16 cellular contexts compared by ENCODE assay signal in genomic region chr7:149161241-149161848, GRCh38. TPM values are rescaled to one million over a fixed set of nuclear protein-coding genes. Genes with fewer than 3 reads are reported as not detected.
DNase-seq lines count a peak whose midpoint lies in the region; ATAC-seq and TF ChIP-seq lines count a peak whose summit lies in the region.
"Had no signal": no experiment of that assay in that cellular context is flagged by ENCODE, and none has a peak within 500 bp of the region (broad histone marks: within the 10 kb centered on the region; RNA-seq: fewer than 3 reads in every experiment).

No MANE protein-coding gene starts in this region.

- peak; percentile 37 for DNase-seq in stimulated activated CD4-positive, alpha-beta T cell treated with anti-CD3 and anti-CD28 coated beads, Interleukin-1b, Interleukin-23, amount 100 ng/mL, for 48 hours
- no peak for DNase-seq in stimulated activated CD4-positive, alpha-beta T cell treated with anti-CD3 and anti-CD28 coated beads, Interleukin-2, amount 100 ng/mL, for 24 hours
- DNase-seq in SK-N-SH (no peak), fibroblast of pulmonary artery (ENCODE audit: low read depth) (peak; percentile 14), type B pancreatic cell (ENCODE audit: extremely low spot score, unreplicated experiment) (no peak), Right ventricle myocardium inferior (ENCODE audit: missing footprints) (no peak), left colon (no peak)
- no peak for DNase-seq in effector memory CD4-positive, alpha-beta T cell
- DNase-seq: activated CD4-positive, CD25-positive, alpha-beta regulatory T cell; amygdala; C1 segment of cervical spinal cord; GOT3; KG1; NCI-H2171 treated with DMSO at 0.1 percent for 48 hours; OCI-M1 had no signal

- 46% methylated on average over 5 of the region's 5 CpGs for WGBS in SK-N-SH (ENCODE audit: low lambda C conversion rate)

- peaks cover 18 to 53% of the 10 kb centered on the region in 2 experiments for H3K36me3 ChIP-seq in SK-N-SH (replicated peaks in 1 of 2; ENCODE audit: control insufficient read depth in 1 of 2, insufficient read depth in 2 of 2, low read length in 1 of 2)
- peaks cover 10% of the 10 kb centered on the region for H3K36me3 ChIP-seq in effector memory CD4-positive, alpha-beta T cell (ENCODE audit: control insufficient read depth, insufficient read depth, low read length)

- H3K36me3 Mint-ChIP-seq in type B pancreatic cell, result peaks cover 25% of the 10 kb centered on the region

- no peak for TF ChIP-seq EP300 in SK-N-SH (IDR thresholded peaks at IDR 0.05; ENCODE audit: borderline replicate concordance in 1 of 2, low read depth in 1 of 2, low read length in 1 of 2)

- POLR2A ChIA-PET in SK-N-SH (lab: Yijun Ruan, JAX), result no interaction called here

- H3K4me1 ChIP-seq in SK-N-SH (ENCODE audit: control insufficient read depth in 1 of 2, insufficient read depth in 2 of 2, low read depth in 1 of 2, low read length in 1 of 2), result 0 out of 4 replicates have a peak, but pooled peaks cover 0 to 6% of the 10 kb centered on the region in 2 experiments
- no peaks in the 10 kb centered on the region for H3K4me1 ChIP-seq in effector memory CD4-positive, alpha-beta T cell (ENCODE audit: control insufficient read depth, insufficient read depth, low read length, poor library complexity, severe bottlenecking)

- H4K20me1 ChIP-seq in SK-N-SH (ENCODE audit: insufficient read depth), result no peaks in the 10 kb centered on the region

- no peaks in the 10 kb centered on the region for H3K9me3 ChIP-seq in SK-N-SH
- H3K9me3 ChIP-seq in effector memory CD4-positive, alpha-beta T cell (ENCODE audit: control insufficient read depth, low read length), result no peaks in the 10 kb centered on the region

- intact Hi-C loops in Right ventricle myocardium inferior (cut with DNase I) (no loop called here), left colon (cut with DNase I, micrococcal nuclease) (no loop called here)

- peaks cover 67% of the 10 kb centered on the region for H3K79me2 ChIP-seq in SK-N-SH (ENCODE audit: insufficient read depth)

- H3K27ac Mint-ChIP-seq in type B pancreatic cell, result peak overlapping the region; percentile 53

- no peaks in the 10 kb centered on the region for H3K9me2 ChIP-seq in SK-N-SH

- no peak overlapping the region for H3K4me2 ChIP-seq in SK-N-SH

- no peaks in the 10 kb centered on the region for H3K9me3 Mint-ChIP-seq in type B pancreatic cell

- no peak overlapping the region for H2AFZ ChIP-seq in SK-N-SH (ENCODE audit: low read depth)

- TF ChIP-seq CTCF in SK-N-SH (IDR thresholded peaks at IDR 0.05) (no peak), fibroblast of pulmonary artery (IDR thresholded peaks at IDR 0.05; ENCODE audit: low read length, missing control alignments) (no peak), type B pancreatic cell (conservative IDR thresholded peaks at IDR 0.05) (no peak)

- H3K4me3 ChIP-seq in SK-N-SH (ENCODE audit: low read depth in 2 of 2, low read length in 1 of 2) (no peak overlapping the region), fibroblast of pulmonary artery (replicated peaks; ENCODE audit: low read depth, low read length) (no peak overlapping the region)
- no peak overlapping the region for H3K4me3 ChIP-seq in effector memory CD4-positive, alpha-beta T cell (ENCODE audit: insufficient read depth, low read depth, low read length, poor library complexity, severe bottlenecking)
- H3K4me3 ChIP-seq: skin epidermis had no signal

- CTCF ChIA-PET in SK-N-SH (lab: Yijun Ruan, JAX), result interaction anchor here (0.9 to 1.8 kb wide), 3 partner anchors 12 to 35 kb away, joined by 3 to 9 read pairs (median 5); partner anchors contain the start of genes ZNF398 and ZNF425

- ATAC-seq in Right ventricle myocardium inferior (no peak), left colon (no peak)

- H3F3A ChIP-seq in SK-N-SH (replicated peaks; ENCODE audit: insufficient read depth), result peaks cover 6% of the 10 kb centered on the region

- no peak overlapping the region for H3K9ac ChIP-seq in SK-N-SH

- H3K4me1 Mint-ChIP-seq in type B pancreatic cell (ENCODE audit: unreplicated experiment), result no peaks in the 10 kb centered on the region

- H3K27me3 ChIP-seq in SK-N-SH (ENCODE audit: insufficient read depth), result no peaks in the 10 kb centered on the region
- no peaks in the 10 kb centered on the region for H3K27me3 ChIP-seq in effector memory CD4-positive, alpha-beta T cell (replicated peaks; ENCODE audit: control insufficient read depth, insufficient read depth, low read length, poor library complexity, severe bottlenecking)

- H3K27me3 Mint-ChIP-seq in type B pancreatic cell, result no peaks in the 10 kb centered on the region

- no peak overlapping the region for H3K27ac ChIP-seq in SK-N-SH (ENCODE audit: low read depth in 2 of 2, low read length in 1 of 2)
- H3K27ac ChIP-seq in effector memory CD4-positive, alpha-beta T cell (ENCODE audit: insufficient read depth, low read length, poor library complexity, severe bottlenecking), result no peak overlapping the region
- H3K27ac ChIP-seq: skin epidermis had no signal

- H3K4me3 Mint-ChIP-seq in type B pancreatic cell, result no peak overlapping the region

- TF ChIP-seq RAD21 in SK-N-SH (IDR thresholded peaks at IDR 0.05; ENCODE audit: low read length), result no peak

TF ChIP-seq in SK-N-SH, 30 proteins besides CTCF, POLR2A, EP300 and RAD21:
- TF ChIP-seq FOSL2 (IDR thresholded peaks at IDR 0.05; ENCODE audit: borderline replicate concordance, low read depth) (peak; percentile 50), SMC3 (IDR thresholded peaks at IDR 0.05; ENCODE audit: low read depth, low read length) (no peak)

RNA-seq across cellular contexts. Expression of gene ZNF398, which starts 14.1 kb away (rescaled TPM):
- 4.5 and 4.7 TPM in 2 replicates for polyA plus RNA-seq in SK-N-SH (2012; rRNA removed)
- 2.8 and 3.6 TPM in 2 replicates for polyA plus RNA-seq in SK-N-SH (2012; cell fraction: cytosol; rRNA removed)
- 6.3 and 6.6 TPM in 2 replicates for polyA plus RNA-seq in SK-N-SH (2012; cell fraction: nucleus; rRNA removed)
- total RNA-seq in type B pancreatic cell (ENCODE audit: low replicate concordance) (19.5 and 25.2 TPM in 2 replicates), Right ventricle myocardium inferior (7.0 TPM), left colon (10 to 100 TPM in 1 of 2 donors, 1 to 10 TPM in 1; 9.9 to 11.0 TPM)

RNA-seq across cellular contexts. Expression of gene ZNF282, which starts 34.0 kb away (rescaled TPM):
- polyA plus RNA-seq in SK-N-SH (2012; rRNA removed), result 15.0 and 17.9 TPM in 2 replicates
- polyA plus RNA-seq in SK-N-SH (2012; cell fraction: cytosol; rRNA removed), result 7.0 and 10.8 TPM in 2 replicates
- polyA plus RNA-seq in SK-N-SH (2012; cell fraction: nucleus; rRNA removed), result 32.3 and 36.8 TPM in 2 replicates
- 34.3 and 35.4 TPM in 2 replicates for total RNA-seq in type B pancreatic cell (ENCODE audit: low replicate concordance)
- 13.2 TPM for total RNA-seq in Right ventricle myocardium inferior
- total RNA-seq in left colon, result 10 to 100 TPM; 24.2 to 25.0 TPM

RNA-seq across cellular contexts. Expression of gene ZNF425, which starts 35.2 kb away (rescaled TPM):
- polyA plus RNA-seq in SK-N-SH (2012; rRNA removed), result 1.4 and 1.6 TPM in 2 replicates
- polyA plus RNA-seq in SK-N-SH (2012; cell fraction: cytosol; rRNA removed), result 1.4 and 1.5 TPM in 2 replicates
- 1.9 TPM in 2 replicates for polyA plus RNA-seq in SK-N-SH (2012; cell fraction: nucleus; rRNA removed)
- total RNA-seq in type B pancreatic cell (ENCODE audit: low replicate concordance), result 4.5 and 7.0 TPM in 2 replicates
- total RNA-seq in Right ventricle myocardium inferior, result 0.60 TPM
- 1 to 10 TPM; 1.2 to 1.9 TPM for total RNA-seq in left colon

Comparison
In these comparisons a context has a peak if more than half of its experiments do, and no peak if none do; other contexts are left out.
1. DNase-seq: peak in stimulated activated CD4-positive, alpha-beta T cell treated with anti-CD3 and anti-CD28 coated beads, Interleukin-1b, Interleukin-23, amount 100 ng/mL, for 48 hours (single experiment) and fibroblast of pulmonary artery (single experiment); none in stimulated activated CD4-positive, alpha-beta T cell treated with anti-CD3 and anti-CD28 coated beads, Interleukin-2, amount 100 ng/mL, for 24 hours (0 of 2), SK-N-SH (single experiment), type B pancreatic cell (single experiment), Right ventricle myocardium inferior (single experiment), effector memory CD4-positive, alpha-beta T cell (0 of 3) and left colon (0 of 2).